ENCODE assay signal across 8 cellular contexts in the genomic region with DNA sequence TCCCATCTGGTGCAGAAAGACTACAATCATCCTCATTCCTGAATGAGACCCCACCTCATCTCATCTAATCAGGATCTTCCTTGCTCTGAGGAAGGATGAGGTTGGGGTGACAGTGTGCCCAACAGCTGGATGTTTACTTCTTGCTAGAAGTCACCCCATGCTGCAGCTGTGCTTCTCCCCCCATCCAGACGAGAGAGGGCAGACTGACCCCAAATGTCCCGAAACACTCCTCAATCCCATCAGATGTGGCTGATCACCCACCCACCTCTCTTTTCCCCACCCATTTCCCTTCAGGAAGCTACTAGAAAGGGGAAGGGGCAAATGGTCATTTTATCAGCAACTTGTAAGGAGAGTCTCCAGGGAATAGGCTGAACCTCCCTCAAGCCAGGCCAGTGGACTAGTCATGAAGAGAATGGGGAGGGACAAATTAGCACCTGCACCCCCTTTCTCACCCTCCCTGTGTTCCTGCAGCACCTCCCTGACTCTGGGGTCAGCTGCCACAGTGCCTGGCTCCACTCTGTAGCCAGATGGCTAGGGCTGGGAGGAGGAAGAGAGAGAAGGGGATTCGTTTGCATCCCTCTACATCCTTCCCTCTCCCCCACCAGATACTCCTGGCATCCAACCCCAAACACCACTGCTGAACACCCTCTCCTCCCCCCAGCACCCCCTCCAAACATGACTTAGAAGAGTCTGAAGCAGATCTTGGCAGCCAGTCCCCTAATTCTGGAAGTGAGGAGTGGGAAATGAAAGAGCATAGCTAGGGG. TPM values are rescaled to one million over a fixed set of nuclear protein-coding genes. Genes with fewer than 3 reads are reported as not detected.
DNase-seq lines count a peak whose midpoint lies in the region; ATAC-seq and TF ChIP-seq lines count a peak whose summit lies in the region.

No MANE protein-coding gene starts in this region.

- no peaks in the 10 kb centered on the region for H3K9me3 Mint-ChIP-seq in natural killer cell

- H3K36me3 Mint-ChIP-seq in natural killer cell, result no peaks in the 10 kb centered on the region

- no peaks in the 10 kb centered on the region for H3K27me3 Mint-ChIP-seq in natural killer cell (ENCODE audit: low read depth in 2 of 2)

- H3K4me3 ChIP-seq in AG09309 (ENCODE audit: control insufficient read depth, low read depth, low read length), result peak overlapping the region; percentile 5
- H3K4me3 ChIP-seq in LNCaP clone FGC (ENCODE audit: low read depth, low read length), result peak overlapping the region; percentile 96
- peak overlapping the region; percentile 96 for H3K4me3 ChIP-seq in coronary artery

- peak overlapping the region; percentile 85 to 93 for H3K27ac Mint-ChIP-seq in natural killer cell

- intact Hi-C loops in natural killer cell (cut with micrococcal nuclease), result no loop called here

- TF ChIP-seq CTCF in AG09309 (IDR thresholded peaks at IDR 0.05; ENCODE audit: control insufficient read depth, insufficient read depth, low read depth, low read length, missing control alignments), result no peak
- TF ChIP-seq CTCF in LNCaP clone FGC (IDR thresholded peaks at IDR 0.05; ENCODE audit: control insufficient read depth, extremely low read depth, insufficient read depth), result no peak
- TF ChIP-seq CTCF in coronary artery (IDR thresholded peaks at IDR 0.05), result no peak
- TF ChIP-seq CTCF in natural killer cell (IDR thresholded peaks at IDR 0.05), result no peak

- DNase-seq in AG09309 (ENCODE audit: low read depth) (no peak), LNCaP clone FGC (ENCODE audit: low read depth) (no peak), coronary artery (ENCODE audit: low spot score) (no peak), natural killer cell (no peak), COR-L47 (lab: John Stamatoyannopoulos, UW) (no peak), NCI-H226 (no peak), DMS153 (lab: John Stamatoyannopoulos, UW) (no peak)
- DNase-seq in effector CD8-positive, alpha-beta T cell (lab: John Stamatoyannopoulos, UW), result no peak

- no peak for ATAC-seq in natural killer cell

- peak overlapping the region; percentile 98 for H3K27ac ChIP-seq in coronary artery

- H3K4me3 Mint-ChIP-seq in natural killer cell, result peak overlapping the region; percentile 99

- peaks cover 57 to 78% of the 10 kb centered on the region in 2 donors for H3K4me1 Mint-ChIP-seq in natural killer cell

RNA-seq across cellular contexts. Expression of gene BAZ2A, which starts 2.8 kb away (rescaled TPM):
- 100 to 1,000 TPM; 320 to 354 (median 325) TPM for total RNA-seq in natural killer cell

RNA-seq across cellular contexts. Expression of gene ATP5F1B, which starts 12.9 kb away (rescaled TPM):
- 100 to 1,000 TPM; 335 to 378 (median 342) TPM for total RNA-seq in natural killer cell

RNA-seq across cellular contexts. Expression of gene PTGES3, which starts 55.2 kb away (rescaled TPM):
- total RNA-seq in natural killer cell, result 10 to 100 TPM; 79.2 to 93.8 (median 93.4) TPM

Comparison
In these comparisons a context has a peak if more than half of its experiments do, and no peak if none do; other contexts are left out.
1. H3K4me3 ChIP-seq: peak in every context shown above with its lines; median percentile 96 in LNCaP clone FGC; 96 in coronary artery; 5 in AG09309.